ENCODE assay signal across 10 cellular contexts in genomic region chr13:99376132-99376531, GRCh38.
DNase-seq lines count a peak whose midpoint lies in the region; ATAC-seq and TF ChIP-seq lines count a peak whose summit lies in the region.
"Had no signal": no experiment of that assay in that cellular context is flagged by ENCODE, and none has a peak within 500 bp of the region (broad histone marks: within the 10 kb centered on the region; RNA-seq: fewer than 3 reads in every experiment).

No MANE protein-coding gene starts in this region.

- H3K27ac ChIP-seq in coronary artery (peak overlapping the region in 1 of 2 donors; percentile 25), upper lobe of right lung (no peak overlapping the region)
- H3K27ac ChIP-seq: VCaP had no signal

- TF ChIP-seq CTCF in coronary artery (IDR thresholded peaks at IDR 0.05) = no peak
- TF ChIP-seq CTCF in upper lobe of right lung (IDR thresholded peaks at IDR 0.05) = no peak

- H3K36me3 Mint-ChIP-seq in activated T-cell treated with anti-CD3 and anti-CD28 coated beads, Interleukin-2, amount 50 U/mL, for 24 hours (ENCODE audit: low read depth) = peaks cover 77% of the 10 kb centered on the region

- no peaks in the 10 kb centered on the region for H3K9me3 ChIP-seq in upper lobe of right lung
- H3K9me3 ChIP-seq: pancreas had no signal

- intact Hi-C loops in upper lobe of right lung (cut with DNase I) = no loop called here

- no peaks in the 10 kb centered on the region for H3K9me3 Mint-ChIP-seq in activated T-cell treated with anti-CD3 and anti-CD28 coated beads, Interleukin-2, amount 50 U/mL, for 24 hours

- H3K4me3 ChIP-seq in coronary artery (no peak overlapping the region), upper lobe of right lung (no peak overlapping the region)
- H3K4me3 ChIP-seq: pancreas had no signal

- no peaks in the 10 kb centered on the region for H3K27me3 ChIP-seq in upper lobe of right lung
- H3K27me3 ChIP-seq: pancreas had no signal

- DNase-seq in activated T-cell treated with anti-CD3 and anti-CD28 coated beads, Interleukin-2, amount 50 U/mL, for 24 hours = peak; percentile 32
- DNase-seq in activated T-cell treated with anti-CD3 and anti-CD28 coated beads for 4 hours = no peak
- DNase-seq in coronary artery (ENCODE audit: low spot score) = peak; percentile 70
- no peak for DNase-seq in upper lobe of right lung
- DNase-seq in HUDEP-2 (lab: John Stamatoyannopoulos, UW; ENCODE audit: unreplicated experiment in 76 of 76) = no peak
- no peak for DNase-seq in activated CD4-positive, alpha-beta T cell treated with anti-CD3 and anti-CD28 coated beads, Interleukin-2, amount 50 U/mL, for 48 hours
- no peak for DNase-seq in NCI-H2107 treated with DMSO at 0.1 percent for 48 hours (lab: John Stamatoyannopoulos, UW; ENCODE audit: unreplicated experiment)

- no peak overlapping the region for H3K4me3 Mint-ChIP-seq in activated T-cell treated with anti-CD3 and anti-CD28 coated beads, Interleukin-2, amount 50 U/mL, for 24 hours

- ATAC-seq in HG03060 (IDR thresholded peaks at IDR 0.05; ENCODE audit: low read depth, unreplicated experiment) (peak; percentile 42), upper lobe of right lung (peak; percentile 59)

- peaks cover 18% of the 10 kb centered on the region for H3K36me3 ChIP-seq in upper lobe of right lung
- H3K36me3 ChIP-seq: pancreas had no signal

- H3K4me1 Mint-ChIP-seq in activated T-cell treated with anti-CD3 and anti-CD28 coated beads, Interleukin-2, amount 50 U/mL, for 24 hours (ENCODE audit: low read depth) = peaks cover 93% of the 10 kb centered on the region

- no peaks in the 10 kb centered on the region for H3K4me1 ChIP-seq in upper lobe of right lung
- H3K4me1 ChIP-seq: pancreas had no signal

- no peaks in the 10 kb centered on the region for H3K27me3 Mint-ChIP-seq in activated T-cell treated with anti-CD3 and anti-CD28 coated beads, Interleukin-2, amount 50 U/mL, for 24 hours

- peak overlapping the region; percentile 10 for H3K27ac Mint-ChIP-seq in activated T-cell treated with anti-CD3 and anti-CD28 coated beads, Interleukin-2, amount 50 U/mL, for 24 hours

Comparison
In these comparisons a context has a peak if more than half of its experiments do, and no peak if none do; other contexts are left out.
1. DNase-seq: peak in activated T-cell treated with anti-CD3 and anti-CD28 coated beads, Interleukin-2, amount 50 U/mL, for 24 hours (single experiment) and coronary artery (single experiment); none in activated T-cell treated with anti-CD3 and anti-CD28 coated beads for 4 hours (single experiment), upper lobe of right lung (single experiment), HUDEP-2 (0 of 76), activated CD4-positive, alpha-beta T cell treated with anti-CD3 and anti-CD28 coated beads, Interleukin-2, amount 50 U/mL, for 48 hours (0 of 2) and NCI-H2107 treated with DMSO at 0.1 percent for 48 hours (single experiment).